ENCODE assay signal across 8 cellular contexts in genomic region chr13:43804461-43805070, GRCh38. TPM values are rescaled to one million over a fixed set of nuclear protein-coding genes. Genes with fewer than 3 reads are reported as not detected.
DNase-seq lines count a peak whose midpoint lies in the region; ATAC-seq and TF ChIP-seq lines count a peak whose summit lies in the region.

No MANE protein-coding gene starts in this region.

- DNase-seq in SIG-M5 treated with dmso at 0.1 percent for 504 hours (lab: John Stamatoyannopoulos, UW; ENCODE audit: unreplicated experiment) = peak; percentile 54
- DNase-seq in SIG-M5 (lab: John Stamatoyannopoulos, UW) = no peak
- DNase-seq in NB4 (ENCODE audit: low read depth) = peak; percentile 62
- peak; percentile 66 for DNase-seq in SK-N-SH
- peak; percentile 43 to 65 for DNase-seq in erythroblast (lab: John Stamatoyannopoulos, UW)
- DNase-seq in iPS-NIHi11 (ENCODE audit: low spot score) = no peak

- POLR2A ChIA-PET in SK-N-SH (lab: Yijun Ruan, JAX) = no interaction called here

- H3K9me3 ChIP-seq in SK-N-SH (no peaks in the 10 kb centered on the region), neural cell (ENCODE audit: low read length) (no peaks in the 10 kb centered on the region)

- H3K9ac ChIP-seq in SK-N-SH = peak overlapping the region; percentile 55
- H3K9ac ChIP-seq in neural cell (ENCODE audit: low read length) = no peak overlapping the region

- peak; percentile 86 for TF ChIP-seq RAD21 in SK-N-SH (IDR thresholded peaks at IDR 0.05; ENCODE audit: low read length)
- TF ChIP-seq RAD21 in neural cell (conservative IDR thresholded peaks at IDR 0.05) = peak; percentile 85

- no peaks in the 10 kb centered on the region for H3K36me3 ChIP-seq in SK-N-SH (replicated peaks in 1 of 2; ENCODE audit: control insufficient read depth in 1 of 2, insufficient read depth in 2 of 2, low read length in 1 of 2)
- no peaks in the 10 kb centered on the region for H3K36me3 ChIP-seq in neural cell (ENCODE audit: insufficient read depth, low read length)

- peaks cover 10% of the 10 kb centered on the region for H3F3A ChIP-seq in SK-N-SH (replicated peaks; ENCODE audit: insufficient read depth)
- no peaks in the 10 kb centered on the region for H3F3A ChIP-seq in neural cell (ENCODE audit: insufficient read depth, low read length, poor library complexity, severe bottlenecking)

- no peaks in the 10 kb centered on the region for H3K9me2 ChIP-seq in SK-N-SH
- no peaks in the 10 kb centered on the region for H3K9me2 ChIP-seq in neural cell (ENCODE audit: insufficient read depth, low read length)

- ATAC-seq in HG03457 (IDR thresholded peaks at IDR 0.05; ENCODE audit: unreplicated experiment) = no peak

- TF ChIP-seq POLR2A in NB4 (IDR thresholded peaks at IDR 0.05; ENCODE audit: extremely low read depth, insufficient read length) (no peak), erythroblast (IDR thresholded peaks at IDR 0.05; ENCODE audit: low read length) (no peak)

- H2AFZ ChIP-seq in SK-N-SH (ENCODE audit: low read depth) (peak overlapping the region; percentile 26; the same call in 1 of the 2 replicates), neural cell (ENCODE audit: low read depth, low read length) (no peak overlapping the region)

- H3K4me3 ChIP-seq in NB4 (ENCODE audit: low read depth, low read length) (no peak overlapping the region), SK-N-SH (ENCODE audit: low read depth in 2 of 2, low read length in 1 of 2) (peak overlapping the region; percentile 27 to 57; a peak in 3 of 4 replicates), neural cell (ENCODE audit: low read length) (no peak overlapping the region)

- no peaks in the 10 kb centered on the region for H3K27me3 ChIP-seq in SK-N-SH (ENCODE audit: insufficient read depth)
- no peaks in the 10 kb centered on the region for H3K27me3 ChIP-seq in neural cell (ENCODE audit: insufficient read depth, low read depth, low read length)

- H3K27ac ChIP-seq in SK-N-SH (ENCODE audit: low read depth in 2 of 2, low read length in 1 of 2) (peak overlapping the region; percentile 68 to 85), neural cell (ENCODE audit: low read length) (no peak overlapping the region)

- 12% methylated on average over 5 of the region's 5 CpGs for WGBS in SK-N-SH (ENCODE audit: low lambda C conversion rate)

- TF ChIP-seq CTCF in NB4 (IDR thresholded peaks at IDR 0.05; ENCODE audit: low read depth, low read length) (no peak), SK-N-SH (IDR thresholded peaks at IDR 0.05) (peak; percentile 76), neural cell (IDR thresholded peaks at IDR 0.05; ENCODE audit: poor library complexity, severe bottlenecking) (peak; percentile 79)

- H3K4me2 ChIP-seq in SK-N-SH = peak overlapping the region; percentile 77
- H3K4me2 ChIP-seq in neural cell (ENCODE audit: low read length) = no peak overlapping the region

- H3K4me1 ChIP-seq in SK-N-SH (ENCODE audit: control insufficient read depth in 1 of 2, insufficient read depth in 2 of 2, low read depth in 1 of 2, low read length in 1 of 2) = peaks cover 4 to 7% of the 10 kb centered on the region in 2 experiments; a peak in 3 of 4 replicates

- TF ChIP-seq EP300 in SK-N-SH (IDR thresholded peaks at IDR 0.05; ENCODE audit: borderline replicate concordance in 1 of 2, low read depth in 1 of 2, low read length in 1 of 2) (no peak; a peak in 1 of 4 replicates), neural cell (conservative IDR thresholded peaks at IDR 0.05; ENCODE audit: poor library complexity, severe bottlenecking) (no peak)

- H4K20me1 ChIP-seq in SK-N-SH (ENCODE audit: insufficient read depth) (no peaks in the 10 kb centered on the region), neural cell (ENCODE audit: insufficient read depth) (no peaks in the 10 kb centered on the region)

- H3K79me2 ChIP-seq in SK-N-SH (ENCODE audit: insufficient read depth) (no peaks in the 10 kb centered on the region), neural cell (replicated peaks; ENCODE audit: insufficient read depth, low read length) (no peaks in the 10 kb centered on the region)

- CTCF ChIA-PET in SK-N-SH (lab: Yijun Ruan, JAX) = interaction anchor here (0.5 to 3.9 kb wide), 49 partner anchors 10 to 1214 kb away, joined by 3 to 50 read pairs (median 4); no protein-coding TSS in a partner anchor

TF ChIP-seq in SK-N-SH, 30 proteins besides CTCF, POLR2A, EP300 and RAD21:
- TF ChIP-seq SMC3 (IDR thresholded peaks at IDR 0.05; ENCODE audit: low read depth, low read length) = peak; percentile 59
- TF ChIP-seq ELF1 (IDR thresholded peaks at IDR 0.05) = no peak
- no peak for TF ChIP-seq FOXM1 (IDR thresholded peaks at IDR 0.05; ENCODE audit: low read depth)
- no peak for TF ChIP-seq YY1 (IDR thresholded peaks at IDR 0.05; ENCODE audit: low read depth)
- 0 out of 2 replicates have a peak, but pooled peaks have one; percentile 29 for TF ChIP-seq PBX3 (IDR thresholded peaks at IDR 0.05)

TF ChIP-seq in neural cell, 6 proteins besides CTCF, POLR2A, EP300 and RAD21:
- TF ChIP-seq TAF1 (IDR thresholded peaks at IDR 0.05; ENCODE audit: low read depth) = no peak
- TF ChIP-seq SMC3 (conservative IDR thresholded peaks at IDR 0.05; ENCODE audit: poor library complexity) = peak; percentile 87

RNA-seq across cellular contexts. Expression of gene ENOX1, which starts 17.8 kb away (rescaled TPM):
- 5.8 and 6.6 TPM in 2 replicates for polyA plus RNA-seq in SK-N-SH (2012; rRNA removed)
- polyA plus RNA-seq in SK-N-SH (2012; cell fraction: cytosol; rRNA removed) = 7.6 and 8.1 TPM in 2 replicates
- 5.1 and 5.5 TPM in 2 replicates for polyA plus RNA-seq in SK-N-SH (2012; cell fraction: nucleus; rRNA removed)
- polyA plus RNA-seq in neural cell = 42.6 and 43.7 TPM in 2 replicates
- 72.0 and 74.5 TPM in 2 replicates for polyA minus RNA-seq in neural cell

Comparison
In these comparisons a context has a peak if more than half of its experiments do, and no peak if none do; other contexts are left out.
1. DNase-seq: peak in SIG-M5 treated with dmso at 0.1 percent for 504 hours (single experiment), NB4 (single experiment), SK-N-SH (single experiment) and erythroblast (2 of 2); none in SIG-M5 (single experiment) and iPS-NIHi11 (single experiment).
2. H3K4me3 ChIP-seq: peak in SK-N-SH (2 of 2); none in NB4 (single experiment) and neural cell (single experiment).